8 cellular contexts compared by ENCODE assay signal in the genomic region with DNA sequence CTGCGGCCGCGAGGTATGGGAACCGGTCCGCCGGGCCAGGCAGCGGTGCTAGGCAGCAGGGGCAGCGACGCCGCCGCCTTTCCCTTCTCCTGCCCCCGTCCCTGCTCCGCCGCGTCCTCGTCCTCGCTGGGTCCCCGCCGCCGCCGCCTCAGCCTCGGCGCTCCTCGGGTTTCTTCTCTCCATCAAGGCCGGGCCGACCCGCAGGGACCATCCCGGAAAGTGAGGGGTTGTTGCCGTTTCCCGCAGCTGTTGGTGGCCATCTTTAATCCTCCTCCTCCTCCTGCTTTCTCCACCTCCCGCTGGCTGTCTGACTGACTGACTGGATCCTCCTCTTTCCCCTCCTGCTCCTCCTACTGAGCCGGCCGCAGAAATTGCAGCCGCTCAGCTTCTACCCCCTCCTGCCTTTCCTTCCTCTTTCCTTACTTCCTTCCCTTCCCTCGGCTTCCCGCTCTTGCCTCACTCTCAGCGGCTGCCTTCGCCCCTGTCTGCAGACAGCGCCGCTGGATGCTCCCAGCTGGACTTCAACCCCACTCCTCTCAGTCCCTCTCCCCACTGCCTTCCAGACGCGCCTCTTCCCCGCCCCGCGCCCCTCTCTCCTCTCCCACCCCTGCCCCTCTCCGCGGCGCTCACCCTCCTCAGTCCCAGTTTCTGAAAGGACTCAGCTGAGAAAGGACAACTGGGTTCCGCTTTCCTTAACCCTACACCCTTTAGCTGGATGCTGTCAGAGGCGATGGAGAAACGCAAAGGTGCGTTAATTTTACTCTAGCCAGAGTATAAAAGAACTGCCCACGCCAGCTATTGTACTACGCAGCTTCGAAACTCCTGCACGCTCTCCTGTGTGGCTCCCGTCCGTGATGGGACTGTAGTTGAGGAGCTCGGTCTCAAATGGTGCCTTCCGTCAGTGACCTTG. TPM values are rescaled to one million over a fixed set of nuclear protein-coding genes. Genes with fewer than 3 reads are reported as not detected.
DNase-seq lines count a peak whose midpoint lies in the region; ATAC-seq, FAIRE-seq and TF ChIP-seq lines count a peak whose summit lies in the region.

A gene with protein sequence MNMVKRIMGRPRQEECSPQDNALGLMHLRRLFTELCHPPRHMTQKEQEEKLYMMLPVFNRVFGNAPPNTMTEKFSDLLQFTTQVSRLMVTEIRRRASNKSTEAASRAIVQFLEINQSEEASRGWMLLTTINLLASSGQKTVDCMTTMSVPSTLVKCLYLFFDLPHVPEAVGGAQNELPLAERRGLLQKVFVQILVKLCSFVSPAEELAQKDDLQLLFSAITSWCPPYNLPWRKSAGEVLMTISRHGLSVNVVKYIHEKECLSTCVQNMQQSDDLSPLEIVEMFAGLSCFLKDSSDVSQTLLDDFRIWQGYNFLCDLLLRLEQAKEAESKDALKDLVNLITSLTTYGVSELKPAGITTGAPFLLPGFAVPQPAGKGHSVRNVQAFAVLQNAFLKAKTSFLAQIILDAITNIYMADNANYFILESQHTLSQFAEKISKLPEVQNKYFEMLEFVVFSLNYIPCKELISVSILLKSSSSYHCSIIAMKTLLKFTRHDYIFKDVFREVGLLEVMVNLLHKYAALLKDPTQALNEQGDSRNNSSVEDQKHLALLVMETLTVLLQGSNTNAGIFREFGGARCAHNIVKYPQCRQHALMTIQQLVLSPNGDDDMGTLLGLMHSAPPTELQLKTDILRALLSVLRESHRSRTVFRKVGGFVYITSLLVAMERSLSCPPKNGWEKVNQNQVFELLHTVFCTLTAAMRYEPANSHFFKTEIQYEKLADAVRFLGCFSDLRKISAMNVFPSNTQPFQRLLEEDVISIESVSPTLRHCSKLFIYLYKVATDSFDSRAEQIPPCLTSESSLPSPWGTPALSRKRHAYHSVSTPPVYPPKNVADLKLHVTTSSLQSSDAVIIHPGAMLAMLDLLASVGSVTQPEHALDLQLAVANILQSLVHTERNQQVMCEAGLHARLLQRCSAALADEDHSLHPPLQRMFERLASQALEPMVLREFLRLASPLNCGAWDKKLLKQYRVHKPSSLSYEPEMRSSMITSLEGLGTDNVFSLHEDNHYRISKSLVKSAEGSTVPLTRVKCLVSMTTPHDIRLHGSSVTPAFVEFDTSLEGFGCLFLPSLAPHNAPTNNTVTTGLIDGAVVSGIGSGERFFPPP (N-terminal part only) (minus strand): TSS at position 309 of the 910 bp plus-strand sequence. CDS start 106,099 bp downstream, outside the sequence.

- no peak for DNase-seq in CD8-positive, alpha-beta memory T cell
- peak; percentile 80 for DNase-seq in NCI-H1092 (lab: John Stamatoyannopoulos, UW)
- DNase-seq in SK-N-DZ (ENCODE audit: low spot score) = peak; percentile 91
- DNase-seq in cortex of kidney (lab: John Stamatoyannopoulos, UW) = peak; percentile 46
- peak; percentile 77 for DNase-seq in skeletal muscle cell (ENCODE audit: low read depth)

- CTCF ChIA-PET in CD8-positive, alpha-beta memory T cell (lab: Charles Lee) = no interaction called here

- peaks cover 20 to 40% of the 10 kb centered on the region in 2 donors for H3K27me3 Mint-ChIP-seq in CD8-positive, alpha-beta memory T cell

- no peaks in the 10 kb centered on the region for H3K9me3 ChIP-seq in CD8-positive, alpha-beta memory T cell (ENCODE audit: low read length)

- peaks cover 0 to 1% (median 0%) of the 10 kb centered on the region in 3 donors for H3K36me3 Mint-ChIP-seq in CD8-positive, alpha-beta memory T cell

- H3K4me1 ChIP-seq in CD8-positive, alpha-beta memory T cell (ENCODE audit: insufficient read depth, low read length) = no peaks in the 10 kb centered on the region

- no peak within 1 kb of the TSS for H3K27ac Mint-ChIP-seq in CD8-positive, alpha-beta memory T cell

- ATAC-seq in GM21423 (IDR thresholded peaks at IDR 0.05; ENCODE audit: unreplicated experiment) (peak; percentile 62), GM18505 (IDR thresholded peaks at IDR 0.05; ENCODE audit: unreplicated experiment) (no peak)

- peak within 1 kb of the TSS in 6 of 7 donors; percentile 54 to 75 (median 70) for H3K4me3 Mint-ChIP-seq in CD8-positive, alpha-beta memory T cell

- POLR2A ChIA-PET in CD8-positive, alpha-beta memory T cell (lab: Charles Lee) = no interaction called here

- TF ChIP-seq POLR2A in GM18505 (IDR thresholded peaks at IDR 0.05; ENCODE audit: borderline replicate concordance, extremely low read depth, insufficient read depth, insufficient read length) = no peak

- no peak within 1 kb of the TSS for H3K27ac ChIP-seq in CD8-positive, alpha-beta memory T cell (ENCODE audit: low read depth, low read length)

- FAIRE-seq in islet of Langerhans (lab: Jason Lieb, UNC) = peak; percentile 93

- no peaks in the 10 kb centered on the region for H3K36me3 ChIP-seq in CD8-positive, alpha-beta memory T cell (ENCODE audit: insufficient read depth, low read length)

- no peaks in the 10 kb centered on the region for H3K27me3 ChIP-seq in CD8-positive, alpha-beta memory T cell (ENCODE audit: insufficient read depth, low read length, poor library complexity, severe bottlenecking)

- H3K9me3 Mint-ChIP-seq in CD8-positive, alpha-beta memory T cell = peaks cover 0 to 15% (median 2%) of the 10 kb centered on the region in 5 donors

- no peak within 1 kb of the TSS for H3K4me3 ChIP-seq in CD8-positive, alpha-beta memory T cell (ENCODE audit: low read length)
- peak within 1 kb of the TSS; percentile 74 for H3K4me3 ChIP-seq in skeletal muscle cell (ENCODE audit: low read depth, low read length)

- peaks cover 5 to 15% (median 9%) of the 10 kb centered on the region in 3 donors for H3K4me1 Mint-ChIP-seq in CD8-positive, alpha-beta memory T cell

RNA-seq across cellular contexts. Expression of the gene that starts here (rescaled TPM):
- total RNA-seq in CD8-positive, alpha-beta memory T cell = under 1 TPM; 0.53 to 0.85 TPM
- polyA plus RNA-seq in CD8-positive, alpha-beta memory T cell = not detected
- polyA plus RNA-seq in SK-N-DZ (2014; cell fraction: cytosol; rRNA removed) = 7.9 and 14.0 TPM in 2 replicates
- 8.4 and 11.1 TPM in 2 replicates for polyA plus RNA-seq in SK-N-DZ (2014; cell fraction: nucleus; rRNA removed)

Comparison
In these comparisons a context has a peak if more than half of its experiments do, and no peak if none do; other contexts are left out.
1. DNase-seq: peak in NCI-H1092 (single experiment), SK-N-DZ (single experiment), cortex of kidney (single experiment) and skeletal muscle cell (single experiment); none in CD8-positive, alpha-beta memory T cell (0 of 5).